ENCODE assay signal across 8 cellular contexts in genomic region chr2:160353166-160353565, GRCh38.
DNase-seq lines count a peak whose midpoint lies in the region; ATAC-seq, FAIRE-seq and TF ChIP-seq lines count a peak whose summit lies in the region.

No MANE protein-coding gene starts in this region.

- H3K27ac ChIP-seq in A549 (peak overlapping the region; percentile 79 to 85), tibial artery (no peak overlapping the region)

- H3K27me3 ChIP-seq in tibial artery: no peaks in the 10 kb centered on the region

- intact Hi-C loops in tibial artery (cut with DNase I; ENCODE audit: low total_unique reads): no loop called here
- intact Hi-C loops in lower leg skin (cut with DNase I; ENCODE audit: low total_unique reads): no loop called here

- peak; percentile 50 for TF ChIP-seq CTCF in A549 (IDR thresholded peaks at IDR 0.05)
- TF ChIP-seq CTCF in GM10248 (IDR thresholded peaks at IDR 0.05; ENCODE audit: control extremely low read depth, extremely low read depth, low read depth, missing control alignments): peak; percentile 9
- peak; percentile 28 for TF ChIP-seq CTCF in choroid plexus epithelial cell (conservative IDR thresholded peaks at IDR 0.05; ENCODE audit: low read depth, low read length)
- TF ChIP-seq CTCF in tibial artery (IDR thresholded peaks at IDR 0.05): no peak
- no peak for TF ChIP-seq CTCF in lower leg skin (IDR thresholded peaks at IDR 0.05)

- no peak for TF ChIP-seq EP300 in A549 (IDR thresholded peaks at IDR 0.05)

- POLR2A ChIA-PET in A549 (lab: Yijun Ruan, JAX) (interaction anchor here (0.6 to 1.7 kb wide), 4 partner anchors 37 to 617 kb away, joined by 3 to 9 read pairs (median 3); no protein-coding TSS in a partner anchor), GM10248 (lab: Yijun Ruan, JAX) (no interaction called here)

- no peaks in the 10 kb centered on the region for H3K36me3 ChIP-seq in tibial artery

- H3K4me1 ChIP-seq in A549 (peaks cover 89% of the 10 kb centered on the region), tibial artery (peaks cover 0 to 47% (median 25%) of the 10 kb centered on the region in 4 donors)

- TF ChIP-seq POLR2A in A549 (IDR thresholded peaks at IDR 0.05; ENCODE audit: low read length) (no peak), lower leg skin (IDR thresholded peaks at IDR 0.05) (no peak)

- no peak overlapping the region for H3K4me3 ChIP-seq in A549
- no peak overlapping the region for H3K4me3 ChIP-seq in choroid plexus epithelial cell (ENCODE audit: low read depth, low read length)
- no peak overlapping the region for H3K4me3 ChIP-seq in tibial artery
- H3K4me3 ChIP-seq in lower leg skin (ENCODE audit: low read depth, poor library complexity, severe bottlenecking): no peak overlapping the region

- no peak for FAIRE-seq in A549 (lab: Jason Lieb, UNC)

- WGBS in A549 (ENCODE audit: missing lambda C conversion rate): 21% methylated on average over 1 of the region's 1 CpG
- 44 to 48% methylated on average over 1 of the region's 1 CpG for WGBS in lower leg skin, 2 donors

- H3K4me2 ChIP-seq in A549: peak overlapping the region; percentile 83

- ATAC-seq in A549: peak in 1 of 2 experiments; percentile 61; a peak in 3 of 6 replicates
- ATAC-seq in HG02678 (IDR thresholded peaks at IDR 0.05; ENCODE audit: unreplicated experiment): no peak

- peak; percentile 67 to 73 for TF ChIP-seq RAD21 in A549 (conservative IDR thresholded peaks at IDR 0.05 in 1 of 2, IDR thresholded peaks at IDR 0.05 in 1 of 2)

- H3K9me3 ChIP-seq in A549 (no peaks in the 10 kb centered on the region), tibial artery (no peaks in the 10 kb centered on the region)

- DNase-seq in A549 (ENCODE audit: low read depth in 1 of 2, low spot score in 1 of 2) (peak in 1 of 2 experiments; percentile 46), GM10248 (ENCODE audit: extremely low spot score) (no peak), NCI-H524 (lab: John Stamatoyannopoulos, UW) (peak; percentile 11 to 40), choroid plexus epithelial cell (ENCODE audit: low read depth) (no peak), tibial artery (no peak), SKM-1 (lab: John Stamatoyannopoulos, UW; ENCODE audit: unreplicated experiment) (no peak), lower leg skin (ENCODE audit: low spot score in 2 of 2) (no peak)

- CTCF ChIA-PET in A549 (lab: Yijun Ruan, JAX) (interaction anchor here (0.8 to 3.9 kb wide), 16 partner anchors 10 to 713 kb away, joined by 3 to 30 read pairs (median 4); no protein-coding TSS in a partner anchor), GM10248 (lab: Yijun Ruan, JAX) (interaction anchor here (0.9 to 1.3 kb wide), 7 partner anchors 8 to 711 kb away, joined by 3 to 4 read pairs (median 3); no protein-coding TSS in a partner anchor)

TF ChIP-seq in A549, 52 proteins besides CTCF, POLR2A, EP300 and RAD21:
- TF ChIP-seq SMC3 (IDR thresholded peaks at IDR 0.05): peak; percentile 34; the same call in 2 of the 3 replicates
- no peak for TF ChIP-seq FOSL2 (IDR thresholded peaks at IDR 0.05)
- no peak for TF ChIP-seq FOSL2 (CRISPR knock-in tag; IDR thresholded peaks at IDR 0.05)
- TF ChIP-seq BHLHE40 (IDR thresholded peaks at IDR 0.05; ENCODE audit: low read depth, low read length): no peak

Comparison
In these comparisons a context has a peak if more than half of its experiments do, and no peak if none do; other contexts are left out.
1. DNase-seq: peak in NCI-H524 (2 of 2); none in GM10248 (single experiment), choroid plexus epithelial cell (single experiment), tibial artery (0 of 2), SKM-1 (single experiment) and lower leg skin (0 of 2).
2. H3K27ac ChIP-seq: peak in A549 (2 of 2); none in tibial artery (0 of 2).
3. CTCF ChIP-seq: peak in A549 (single experiment), GM10248 (single experiment) and choroid plexus epithelial cell (single experiment); none in tibial artery (0 of 2) and lower leg skin (0 of 3).